In the genomic region with DNA sequence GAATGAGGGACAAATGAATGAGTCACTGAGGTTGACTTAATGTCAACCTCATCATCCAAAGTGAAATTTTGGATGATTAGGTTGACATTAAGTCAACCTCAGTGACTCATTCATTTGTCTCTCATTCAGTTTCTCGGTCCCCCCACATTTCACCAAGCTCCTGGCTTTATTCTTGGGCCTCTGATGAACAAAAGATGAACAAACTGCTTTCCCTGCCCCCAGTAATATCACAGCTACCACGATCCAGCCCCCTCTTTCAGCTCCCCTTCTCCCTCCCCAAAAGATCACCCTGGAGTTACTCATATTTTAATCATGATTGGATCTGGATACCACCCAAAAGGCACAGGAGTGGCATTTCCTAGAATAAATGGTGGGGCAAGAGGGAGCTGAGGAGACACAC, we compare ENCODE assay signal across 36 cellular contexts. TPM values are rescaled to one million over a fixed set of nuclear protein-coding genes. Genes with fewer than 3 reads are reported as not detected.
A peak's percentile ranks its signal among the peaks of the same experiment; 100 is the strongest.
DNase-seq lines count a peak whose midpoint lies in the region; ATAC-seq and TF ChIP-seq lines count a peak whose summit lies in the region.
"Had no signal": no experiment of that assay in that cellular context is flagged by ENCODE, and none has a peak within 500 bp of the region (broad histone marks: within the 10 kb centered on the region; RNA-seq: fewer than 3 reads in every experiment).

No MANE protein-coding gene starts in this region.

- peak; percentile 94 for ATAC-seq in activated CD8-positive, alpha-beta T cell treated with anti-CD3 and anti-CD28 coated beads for 36 hours
- ATAC-seq in activated CD8-positive, alpha-beta T cell treated with anti-CD3 and anti-CD28 coated beads, Interleukin-2, amount 10 ng/mL, durations not matched to agents 7 days and 5 days: no peak
- ATAC-seq in PC-3 (no peak), GM19452 (IDR thresholded peaks at IDR 0.05; ENCODE audit: unreplicated experiment) (no peak)
- ATAC-seq: effector memory CD8-positive, alpha-beta T cell; GM12878; GM23338; HepG2; left cardiac atrium; naive thymus-derived CD4-positive, alpha-beta T cell; right cardiac atrium; Right ventricle myocardium inferior had no signal

- no peaks in the 10 kb centered on the region for H3K36me3 ChIP-seq in PC-3 (ENCODE audit: low read depth, low read length)
- H3K36me3 ChIP-seq in adrenal gland (replicated peaks in 1 of 2): no peaks in the 10 kb centered on the region
- H3K36me3 ChIP-seq: BLaER1, neutrophil, thoracic aorta had no signal

- peaks cover 2% of the 10 kb centered on the region for H3K9me3 Mint-ChIP-seq in activated CD8-positive, alpha-beta T cell treated with anti-CD3 and anti-CD28 coated beads for 36 hours
- H3K9me3 Mint-ChIP-seq in activated CD8-positive, alpha-beta T cell treated with anti-CD3 and anti-CD28 coated beads, Interleukin-2, amount 10 ng/mL, durations not matched to agents 7 days and 5 days (ENCODE audit: insufficient read depth): no peaks in the 10 kb centered on the region
- H3K9me3 Mint-ChIP-seq in activated T-helper 1 cell treated with anti-CD3 and anti-CD28 coated beads, Interleukin-12 subunit alpha, Interleukin-12 subunit beta, Interleukin-2, Interleukin-4 antibody, amounts not matched to agents 30 ng/mL and 10 ng/mL and 1 ng/mL, durations not matched to agents 14 hours and 24 hours and 36 hours: peaks cover 13% of the 10 kb centered on the region
- H3K9me3 Mint-ChIP-seq: effector memory CD8-positive, alpha-beta T cell; immature natural killer cell had no signal

- H3K9ac ChIP-seq in PC-3 (ENCODE audit: low read length): no peak overlapping the region
- H3K9ac ChIP-seq: BLaER1, SK-N-SH had no signal

- H3K27ac ChIP-seq in PC-3 (ENCODE audit: low read length) (no peak overlapping the region), adrenal gland (no peak overlapping the region)
- H3K27ac ChIP-seq: BLaER1, neutrophil, thoracic aorta had no signal

- no peak overlapping the region for H3K4me3 ChIP-seq in PC-3 (ENCODE audit: low read length)
- H3K4me3 ChIP-seq in adrenal gland: no peak overlapping the region
- H3K4me3 ChIP-seq: BLaER1, GM12878, GM23338, lung, smooth muscle cell, thoracic aorta had no signal

- no peaks in the 10 kb centered on the region for H3K9me3 ChIP-seq in PC-3 (ENCODE audit: low read length)
- no peaks in the 10 kb centered on the region for H3K9me3 ChIP-seq in adrenal gland (replicated peaks in 1 of 3)
- H3K9me3 ChIP-seq: BLaER1, neutrophil, SK-N-SH, thoracic aorta had no signal

- H3K27me3 ChIP-seq in PC-3 (ENCODE audit: low read length): peaks cover 38% of the 10 kb centered on the region; the same call in 1 of the 2 replicates
- H3K27me3 ChIP-seq in adrenal gland: peaks cover 3% of the 10 kb centered on the region
- H3K27me3 ChIP-seq: BLaER1 had no signal

- H3K4me1 Mint-ChIP-seq in activated CD8-positive, alpha-beta T cell treated with anti-CD3 and anti-CD28 coated beads for 36 hours (ENCODE audit: low read depth): peaks cover 21% of the 10 kb centered on the region
- H3K4me1 Mint-ChIP-seq in activated CD8-positive, alpha-beta T cell treated with anti-CD3 and anti-CD28 coated beads, Interleukin-2, amount 10 ng/mL, durations not matched to agents 7 days and 5 days (ENCODE audit: low read depth): peaks cover 6% of the 10 kb centered on the region
- H3K4me1 Mint-ChIP-seq in activated T-helper 1 cell treated with anti-CD3 and anti-CD28 coated beads, Interleukin-12 subunit alpha, Interleukin-12 subunit beta, Interleukin-2, Interleukin-4 antibody, amounts not matched to agents 30 ng/mL and 10 ng/mL and 1 ng/mL, durations not matched to agents 14 hours and 24 hours and 36 hours (ENCODE audit: low read depth): peaks cover 15% of the 10 kb centered on the region
- H3K4me1 Mint-ChIP-seq: GM23338, immature natural killer cell had no signal

- H3K27ac Mint-ChIP-seq in activated CD8-positive, alpha-beta T cell treated with anti-CD3 and anti-CD28 coated beads for 36 hours: peak overlapping the region; percentile 72
- no peak overlapping the region for H3K27ac Mint-ChIP-seq in activated CD8-positive, alpha-beta T cell treated with anti-CD3 and anti-CD28 coated beads, Interleukin-2, amount 10 ng/mL, durations not matched to agents 7 days and 5 days
- peak overlapping the region; percentile 54 for H3K27ac Mint-ChIP-seq in activated T-helper 1 cell treated with anti-CD3 and anti-CD28 coated beads, Interleukin-12 subunit alpha, Interleukin-12 subunit beta, Interleukin-2, Interleukin-4 antibody, amounts not matched to agents 30 ng/mL and 10 ng/mL and 1 ng/mL, durations not matched to agents 14 hours and 24 hours and 36 hours
- H3K27ac Mint-ChIP-seq: effector memory CD8-positive, alpha-beta T cell; GM23338; immature natural killer cell; naive thymus-derived CD4-positive, alpha-beta T cell had no signal

- no peak overlapping the region for H3K4me2 ChIP-seq in PC-3 (ENCODE audit: low read length)
- H3K4me2 ChIP-seq: BLaER1, GM23338, SK-N-SH, smooth muscle cell had no signal

- TF ChIP-seq CTCF in activated CD8-positive, alpha-beta T cell treated with anti-CD3 and anti-CD28 coated beads for 36 hours (IDR thresholded peaks at IDR 0.05): no peak
- TF ChIP-seq CTCF in PC-3 (conservative IDR thresholded peaks at IDR 0.05; ENCODE audit: low read depth, low read length) (no peak), adrenal gland (IDR thresholded peaks at IDR 0.05) (no peak)

- intact Hi-C loops in activated CD8-positive, alpha-beta T cell treated with anti-CD3 and anti-CD28 coated beads for 36 hours (cut with micrococcal nuclease): no loop called here
- intact Hi-C loops in PC-3 (cut with micrococcal nuclease): no loop called here
- intact Hi-C loops in activated T-helper 1 cell treated with anti-CD3 and anti-CD28 coated beads, Interleukin-12 subunit alpha, Interleukin-12 subunit beta, Interleukin-2, Interleukin-4 antibody, amounts not matched to agents 30 ng/mL and 10 ng/mL and 1 ng/mL, durations not matched to agents 14 hours and 24 hours and 36 hours (cut with micrococcal nuclease): loop anchor here (1.0 kb wide), 1 partner anchor 10 kb away; no protein-coding TSS in a partner anchor
- intact Hi-C loops in adrenal gland (cut with DNase I): no loop called here

- POLR2A ChIA-PET in activated CD8-positive, alpha-beta T cell treated with anti-CD3 and anti-CD28 coated beads for 36 hours (lab: Charles Lee): interaction anchor here (1.0 to 1.2 kb wide), 2 partner anchors 72 to 147 kb away, joined by 3 read pairs; a partner anchor contains a TSS
- POLR2A ChIA-PET in activated CD8-positive, alpha-beta T cell treated with anti-CD3 and anti-CD28 coated beads, Interleukin-2, amount 10 ng/mL, durations not matched to agents 7 days and 5 days (lab: Charles Lee): no interaction called here
- POLR2A ChIA-PET in PC-3 (lab: Charles Lee; ENCODE audit: unreplicated experiment): no interaction called here

- BruUV-seq in PC-3 (replicated peaks; lab: Mats Ljungman, UMichigan): no TSS peak

- H3K36me3 Mint-ChIP-seq in activated CD8-positive, alpha-beta T cell treated with anti-CD3 and anti-CD28 coated beads for 36 hours (ENCODE audit: low read depth): no peaks in the 10 kb centered on the region
- peaks cover 2% of the 10 kb centered on the region for H3K36me3 Mint-ChIP-seq in activated CD8-positive, alpha-beta T cell treated with anti-CD3 and anti-CD28 coated beads, Interleukin-2, amount 10 ng/mL, durations not matched to agents 7 days and 5 days (ENCODE audit: low read depth)
- H3K36me3 Mint-ChIP-seq in activated T-helper 1 cell treated with anti-CD3 and anti-CD28 coated beads, Interleukin-12 subunit alpha, Interleukin-12 subunit beta, Interleukin-2, Interleukin-4 antibody, amounts not matched to agents 30 ng/mL and 10 ng/mL and 1 ng/mL, durations not matched to agents 14 hours and 24 hours and 36 hours (ENCODE audit: low read depth): peaks cover 2% of the 10 kb centered on the region
- H3K36me3 Mint-ChIP-seq: immature natural killer cell had no signal

- TF ChIP-seq POLR2A in adrenal gland (IDR thresholded peaks at IDR 0.05): no peak

- no peak overlapping the region for H3K4me3 Mint-ChIP-seq in activated CD8-positive, alpha-beta T cell treated with anti-CD3 and anti-CD28 coated beads for 36 hours
- no peak overlapping the region for H3K4me3 Mint-ChIP-seq in activated CD8-positive, alpha-beta T cell treated with anti-CD3 and anti-CD28 coated beads, Interleukin-2, amount 10 ng/mL, durations not matched to agents 7 days and 5 days
- peak overlapping the region; percentile 9 for H3K4me3 Mint-ChIP-seq in activated T-helper 1 cell treated with anti-CD3 and anti-CD28 coated beads, Interleukin-12 subunit alpha, Interleukin-12 subunit beta, Interleukin-2, Interleukin-4 antibody, amounts not matched to agents 30 ng/mL and 10 ng/mL and 1 ng/mL, durations not matched to agents 14 hours and 24 hours and 36 hours
- H3K4me3 Mint-ChIP-seq: effector memory CD8-positive, alpha-beta T cell; GM23338; immature natural killer cell; naive thymus-derived CD4-positive, alpha-beta T cell had no signal

- no peaks in the 10 kb centered on the region for H4K20me1 ChIP-seq in PC-3 (ENCODE audit: low read length)
- H4K20me1 ChIP-seq: BLaER1 had no signal

- peak; percentile 65 for DNase-seq in activated CD8-positive, alpha-beta T cell treated with anti-CD3 and anti-CD28 coated beads for 36 hours
- no peak for DNase-seq in activated CD8-positive, alpha-beta T cell treated with anti-CD3 and anti-CD28 coated beads, Interleukin-2, amount 10 ng/mL, durations not matched to agents 7 days and 5 days
- DNase-seq in PC-3 (peak; percentile 44), adrenal gland (no peak)
- no peak for DNase-seq in activated T-helper 1 cell treated with anti-CD3 and anti-CD28 coated beads, Interleukin-12 subunit alpha, Interleukin-12 subunit beta, Interleukin-2, Interleukin-4 antibody, amounts not matched to agents 30 ng/mL and 10 ng/mL and 1 ng/mL, durations not matched to agents 14 hours and 24 hours and 36 hours (ENCODE audit: low spot score)
- peak; percentile 21 to 30 for DNase-seq in stimulated activated CD8-positive, alpha-beta memory T cell treated with anti-CD3 and anti-CD28 coated beads, Interleukin-15, amount 100 ng/mL, for 48 hours (ENCODE audit: low read depth in 2 of 2)
- DNase-seq: central memory CD4-positive, alpha-beta T cell; DMS 273 treated with DMSO at 0.1 percent for 48 hours; effector memory CD8-positive, alpha-beta T cell; immature natural killer cell; Karpas-422; left cardiac atrium; naive thymus-derived CD4-positive, alpha-beta T cell; NCI-H1436; NCI-H2081 treated with DMSO at 0.1 percent for 48 hours; NCI-H345; NCI-H69; right cardiac atrium; SK-N-SH; stimulated activated naive CD4-positive, alpha-beta T cell treated with Interleukin-2 at 50 U/mL for 16 hours had no signal

- H2AFZ ChIP-seq in PC-3 (ENCODE audit: low read length): no peak overlapping the region
- H2AFZ ChIP-seq: GM23338 had no signal

- H3F3A ChIP-seq in PC-3 (ENCODE audit: low read length, unreplicated experiment): no peaks in the 10 kb centered on the region

- 47 to 58% (median 51%) methylated on average over 2 of the region's 2 CpGs for WGBS in adrenal gland, 4 donors

- CTCF ChIA-PET in activated CD8-positive, alpha-beta T cell treated with anti-CD3 and anti-CD28 coated beads for 36 hours (lab: Charles Lee): interaction anchor here (0.9 to 4.0 kb wide), 3 partner anchors 15 to 168 kb away, joined by 3 to 29 read pairs (median 4); no protein-coding TSS in a partner anchor
- CTCF ChIA-PET in activated CD8-positive, alpha-beta T cell treated with anti-CD3 and anti-CD28 coated beads, Interleukin-2, amount 10 ng/mL, durations not matched to agents 7 days and 5 days (lab: Charles Lee): interaction anchor here (1.2 to 4.6 kb wide), 2 partner anchors 16 to 26 kb away, joined by 4 to 21 read pairs; no protein-coding TSS in a partner anchor
- CTCF ChIA-PET in PC-3 (lab: Charles Lee): no interaction called here

- no peaks in the 10 kb centered on the region for H3K79me2 ChIP-seq in PC-3 (ENCODE audit: low read length)

- H3K9me2 ChIP-seq in PC-3 (replicated peaks; ENCODE audit: low read length): no peaks in the 10 kb centered on the region
- H3K9me2 ChIP-seq: SK-N-SH had no signal

- H3K4me1 ChIP-seq in PC-3 (ENCODE audit: insufficient read depth, low read length): peaks cover 8% of the 10 kb centered on the region
- H3K4me1 ChIP-seq in adrenal gland (replicated peaks in 1 of 2): no peaks in the 10 kb centered on the region
- H3K4me1 ChIP-seq: BLaER1 had no signal

- H3K27me3 Mint-ChIP-seq in activated CD8-positive, alpha-beta T cell treated with anti-CD3 and anti-CD28 coated beads for 36 hours: peaks cover 23% of the 10 kb centered on the region
- H3K27me3 Mint-ChIP-seq in activated CD8-positive, alpha-beta T cell treated with anti-CD3 and anti-CD28 coated beads, Interleukin-2, amount 10 ng/mL, durations not matched to agents 7 days and 5 days (ENCODE audit: low read depth): peaks cover 16% of the 10 kb centered on the region
- no peaks in the 10 kb centered on the region for H3K27me3 Mint-ChIP-seq in activated T-helper 1 cell treated with anti-CD3 and anti-CD28 coated beads, Interleukin-12 subunit alpha, Interleukin-12 subunit beta, Interleukin-2, Interleukin-4 antibody, amounts not matched to agents 30 ng/mL and 10 ng/mL and 1 ng/mL, durations not matched to agents 14 hours and 24 hours and 36 hours (ENCODE audit: insufficient read depth)

RNA-seq across cellular contexts. Expression of a gene that starts 10.8 kb away (rescaled TPM):
- not detected for total RNA-seq in activated CD8-positive, alpha-beta T cell treated with anti-CD3 and anti-CD28 coated beads for 36 hours
- not detected for total RNA-seq in activated CD8-positive, alpha-beta T cell treated with anti-CD3 and anti-CD28 coated beads, Interleukin-2, amount 10 ng/mL, durations not matched to agents 7 days and 5 days
- not detected in 2 replicates for total RNA-seq in PC-3 (2014; rRNA removed)
- not detected in 2 replicates for total RNA-seq in activated T-helper 1 cell treated with anti-CD3 and anti-CD28 coated beads, Interleukin-12 subunit alpha, Interleukin-12 subunit beta, Interleukin-2, Interleukin-4 antibody, amounts not matched to agents 30 ng/mL and 10 ng/mL and 1 ng/mL, durations not matched to agents 14 hours and 24 hours and 36 hours
- not detected for total RNA-seq in adrenal gland
- not detected for polyA plus RNA-seq in adrenal gland
- total RNA-seq: epithelial cell of proximal tubule; GM12878; GM23338; HepG2; left cardiac atrium; lung; naive thymus-derived CD4-positive, alpha-beta T cell; posterior vena cava; right cardiac atrium; Right ventricle myocardium inferior; smooth muscle cell; T-helper 1 cell treated with Interleukin-12 subunit alpha and Interleukin-12 subunit beta and Interleukin-4 antibody, amounts not matched to agents 30 ng/mL and 1 ng/mL, for 36 hours; thoracic aorta; urinary bladder had no signal
- polyA plus RNA-seq: adipose tissue; AG04450; GM12878; GM23338; HepG2; immature natural killer cell; lung; naive thymus-derived CD4-positive, alpha-beta T cell; right cardiac atrium; SK-N-SH; smooth muscle cell; urinary bladder had no signal

RNA-seq across cellular contexts. Expression of a gene that starts 12.5 kb away (rescaled TPM):
- under 1 TPM; 0.34 to 0.43 TPM for total RNA-seq in activated CD8-positive, alpha-beta T cell treated with anti-CD3 and anti-CD28 coated beads for 36 hours
- total RNA-seq in activated CD8-positive, alpha-beta T cell treated with anti-CD3 and anti-CD28 coated beads, Interleukin-2, amount 10 ng/mL, durations not matched to agents 7 days and 5 days: under 1 TPM; 0.34 to 0.53 TPM
- total RNA-seq in PC-3 (2014; rRNA removed): not detected in 2 replicates
- 0.52 and 0.54 TPM in 2 replicates for total RNA-seq in activated T-helper 1 cell treated with anti-CD3 and anti-CD28 coated beads, Interleukin-12 subunit alpha, Interleukin-12 subunit beta, Interleukin-2, Interleukin-4 antibody, amounts not matched to agents 30 ng/mL and 10 ng/mL and 1 ng/mL, durations not matched to agents 14 hours and 24 hours and 36 hours
- total RNA-seq in adrenal gland: 1 to 10 TPM in 4 of 8 donors, under 1 TPM in 2, not detected in 2; 0.30 to 3.1 (median 1.1) TPM
- polyA plus RNA-seq in adrenal gland: 1 to 10 TPM in 1 of 3 donors, under 1 TPM in 2; 0.34 to 1.2 (median 0.48) TPM
- total RNA-seq: epithelial cell of proximal tubule; GM23338; HepG2; smooth muscle cell; T-helper 1 cell treated with Interleukin-12 subunit alpha and Interleukin-12 subunit beta and Interleukin-4 antibody, amounts not matched to agents 30 ng/mL and 1 ng/mL, for 36 hours had no signal
- polyA plus RNA-seq: AG04450, GM23338, HepG2, immature natural killer cell, SK-N-SH, smooth muscle cell had no signal

RNA-seq across cellular contexts. Expression of a gene that starts 30.9 kb away (rescaled TPM):
- total RNA-seq in activated CD8-positive, alpha-beta T cell treated with anti-CD3 and anti-CD28 coated beads for 36 hours: not detected
- total RNA-seq in activated CD8-positive, alpha-beta T cell treated with anti-CD3 and anti-CD28 coated beads, Interleukin-2, amount 10 ng/mL, durations not matched to agents 7 days and 5 days: not detected
- total RNA-seq in PC-3 (2014; rRNA removed): not detected in 2 replicates
- 0.10 and 0.13 TPM in 2 replicates for total RNA-seq in activated T-helper 1 cell treated with anti-CD3 and anti-CD28 coated beads, Interleukin-12 subunit alpha, Interleukin-12 subunit beta, Interleukin-2, Interleukin-4 antibody, amounts not matched to agents 30 ng/mL and 10 ng/mL and 1 ng/mL, durations not matched to agents 14 hours and 24 hours and 36 hours
- total RNA-seq in adrenal gland: 10 to 100 TPM in 3 of 8 donors, 1 to 10 TPM in 5; 1.5 to 34.0 (median 9.4) TPM
- polyA plus RNA-seq in adrenal gland: 1 to 10 TPM; 1.1 to 3.0 (median 2.4) TPM
- total RNA-seq: epithelial cell of proximal tubule; GM12878; GM23338; HepG2; naive thymus-derived CD4-positive, alpha-beta T cell; right cardiac atrium; smooth muscle cell; T-helper 1 cell treated with Interleukin-12 subunit alpha and Interleukin-12 subunit beta and Interleukin-4 antibody, amounts not matched to agents 30 ng/mL and 1 ng/mL, for 36 hours had no signal
- polyA plus RNA-seq: AG04450; GM12878; GM23338; HepG2; immature natural killer cell; naive thymus-derived CD4-positive, alpha-beta T cell; right cardiac atrium; SK-N-SH; smooth muscle cell had no signal

RNA-seq across cellular contexts. Expression of a gene that starts 42.4 kb away (rescaled TPM):
- not detected for total RNA-seq in activated CD8-positive, alpha-beta T cell treated with anti-CD3 and anti-CD28 coated beads for 36 hours
- total RNA-seq in activated CD8-positive, alpha-beta T cell treated with anti-CD3 and anti-CD28 coated beads, Interleukin-2, amount 10 ng/mL, durations not matched to agents 7 days and 5 days: under 1 TPM in 1 of 2 experiments, not detected in 1; 0.29 TPM
- not detected in 2 replicates for total RNA-seq in PC-3 (2014; rRNA removed)
- 0.98 and 1.6 TPM in 2 replicates for total RNA-seq in activated T-helper 1 cell treated with anti-CD3 and anti-CD28 coated beads, Interleukin-12 subunit alpha, Interleukin-12 subunit beta, Interleukin-2, Interleukin-4 antibody, amounts not matched to agents 30 ng/mL and 10 ng/mL and 1 ng/mL, durations not matched to agents 14 hours and 24 hours and 36 hours
- total RNA-seq in adrenal gland: under 1 TPM in 1 of 8 donors, not detected in 7; 0.18 TPM
- not detected for polyA plus RNA-seq in adrenal gland
- total RNA-seq: epithelial cell of proximal tubule, HepG2 had no signal
- polyA plus RNA-seq: AG04450; GM23338; HepG2; naive thymus-derived CD4-positive, alpha-beta T cell; right cardiac atrium; SK-N-SH; smooth muscle cell had no signal

Comparison
In these comparisons a context has a peak if more than half of its experiments do, and no peak if none do; other contexts are left out.
1. DNase-seq: peak in activated CD8-positive, alpha-beta T cell treated with anti-CD3 and anti-CD28 coated beads for 36 hours (single experiment), PC-3 (single experiment) and stimulated activated CD8-positive, alpha-beta memory T cell treated with anti-CD3 and anti-CD28 coated beads, Interleukin-15, amount 100 ng/mL, for 48 hours (2 of 2); none in activated CD8-positive, alpha-beta T cell treated with anti-CD3 and anti-CD28 coated beads, Interleukin-2, amount 10 ng/mL, durations not matched to agents 7 days and 5 days (single experiment), activated T-helper 1 cell treated with anti-CD3 and anti-CD28 coated beads, Interleukin-12 subunit alpha, Interleukin-12 subunit beta, Interleukin-2, Interleukin-4 antibody, amounts not matched to agents 30 ng/mL and 10 ng/mL and 1 ng/mL, durations not matched to agents 14 hours and 24 hours and 36 hours (single experiment) and adrenal gland (0 of 7).